ENCODE assay signal across 22 cellular contexts in genomic region chr6:169664227-169664626, GRCh38. TPM values are rescaled to one million over a fixed set of nuclear protein-coding genes. Genes with fewer than 3 reads are reported as not detected.
A peak's percentile ranks its signal among the peaks of the same experiment; 100 is the strongest.
DNase-seq lines count a peak whose midpoint lies in the region; ATAC-seq, FAIRE-seq and TF ChIP-seq lines count a peak whose summit lies in the region.
"Had no signal": no experiment of that assay in that cellular context is flagged by ENCODE, and none has a peak within 500 bp of the region (broad histone marks: within the 10 kb centered on the region; RNA-seq: fewer than 3 reads in every experiment).

No MANE protein-coding gene starts in this region.

- no peaks in the 10 kb centered on the region for H4K20me1 ChIP-seq in astrocyte (ENCODE audit: insufficient read depth, low read length)
- H4K20me1 ChIP-seq: BLaER1 had no signal

- no peak overlapping the region for H3K9ac ChIP-seq in astrocyte (ENCODE audit: low read length)
- H3K9ac ChIP-seq: BLaER1 had no signal

- no peak overlapping the region for H3K4me2 ChIP-seq in astrocyte (ENCODE audit: low read length)
- H3K4me2 ChIP-seq: BLaER1 had no signal

- H3K36me3 Mint-ChIP-seq in astrocyte (ENCODE audit: low read depth, unreplicated experiment) = peaks cover 12% of the 10 kb centered on the region

- FAIRE-seq in astrocyte (lab: Jason Lieb, UNC) = no peak
- FAIRE-seq: A204.1, D721Med, G401.6, GM12892, H54 had no signal

- no peak overlapping the region for H3K4me3 ChIP-seq in astrocyte (ENCODE audit: insufficient read depth, low read depth, low read length)
- H3K4me3 ChIP-seq: BLaER1 had no signal

- H3K36me3 ChIP-seq in astrocyte (ENCODE audit: insufficient read depth, low read length) = peaks cover 2% of the 10 kb centered on the region

- H3K27me3 Mint-ChIP-seq in astrocyte (ENCODE audit: low read depth, unreplicated experiment) = no peaks in the 10 kb centered on the region
- H3K27me3 Mint-ChIP-seq: B cell; CD4-positive, CD25-positive, alpha-beta regulatory T cell had no signal

- DNase-seq in DMS53 (lab: John Stamatoyannopoulos, UW) (peak; percentile 38), DMS53 treated with DMSO at 0.1 percent for 48 hours (lab: John Stamatoyannopoulos, UW; ENCODE audit: unreplicated experiment) (no peak), astrocyte (ENCODE audit: low read depth) (no peak), sciatic nerve (ENCODE audit: low spot score) (peak; percentile 23), SIG-M5 (lab: John Stamatoyannopoulos, UW) (no peak), T1000 (lab: John Stamatoyannopoulos, UW) (no peak)
- DNase-seq: Caco-2; CD4-positive, CD25-positive, alpha-beta regulatory T cell; CD8-positive, alpha-beta T cell; DMS 273 treated with DMSO at 0.1 percent for 48 hours; DND-41; GOT3; HCEC 1CT had no signal

- no peaks in the 10 kb centered on the region for H3K27me3 ChIP-seq in astrocyte (ENCODE audit: insufficient read depth, low read length)
- H3K27me3 ChIP-seq: BLaER1 had no signal

- intact Hi-C loops in sciatic nerve (cut with DNase I) = no loop called here

- peak overlapping the region; percentile 18 for H3K27ac Mint-ChIP-seq in astrocyte (ENCODE audit: unreplicated experiment)
- H3K27ac Mint-ChIP-seq: B cell; CD4-positive, CD25-positive, alpha-beta regulatory T cell; CD8-positive, alpha-beta T cell had no signal

- no peaks in the 10 kb centered on the region for H3K4me1 ChIP-seq in astrocyte (ENCODE audit: insufficient read depth, low read length)
- H3K4me1 ChIP-seq: Caco-2 had no signal

- H3K27ac ChIP-seq in astrocyte (ENCODE audit: low read depth, low read length) = no peak overlapping the region
- H3K27ac ChIP-seq: 22Rv1, BLaER1, C4-2B had no signal

- H3K9me3 Mint-ChIP-seq in astrocyte (ENCODE audit: unreplicated experiment) = no peaks in the 10 kb centered on the region
- H3K9me3 Mint-ChIP-seq: CD4-positive, CD25-positive, alpha-beta regulatory T cell; CD8-positive, alpha-beta T cell had no signal

- TF ChIP-seq CTCF in astrocyte (IDR thresholded peaks at IDR 0.05; ENCODE audit: insufficient read depth, low read depth, low read length) = no peak

- no peaks in the 10 kb centered on the region for H3K4me1 Mint-ChIP-seq in astrocyte (ENCODE audit: low read depth, unreplicated experiment)
- H3K4me1 Mint-ChIP-seq: B cell had no signal

- no peak overlapping the region for H2AFZ ChIP-seq in astrocyte (ENCODE audit: low read depth, low read length)

- no peak for ATAC-seq in sciatic nerve
- ATAC-seq: CD8-positive, alpha-beta T cell had no signal

- H3K9me3 ChIP-seq in astrocyte (ENCODE audit: insufficient read depth, low read depth, low read length) = no peaks in the 10 kb centered on the region
- H3K9me3 ChIP-seq: BLaER1, Caco-2 had no signal

- H3K79me2 ChIP-seq in astrocyte (ENCODE audit: insufficient read depth, low read length) = no peaks in the 10 kb centered on the region

- no peak overlapping the region for H3K4me3 Mint-ChIP-seq in astrocyte (ENCODE audit: unreplicated experiment)
- H3K4me3 Mint-ChIP-seq: B cell; CD4-positive, CD25-positive, alpha-beta regulatory T cell; CD8-positive, alpha-beta T cell had no signal

RNA-seq across cellular contexts. Expression of gene WDR27, which starts 37.6 kb away (rescaled TPM):
- total RNA-seq in astrocyte = 28.7 and 31.2 TPM in 2 replicates
- 58.5 TPM for total RNA-seq in sciatic nerve

RNA-seq across cellular contexts. Expression of gene C6orf120, which starts 37.7 kb away (rescaled TPM):
- total RNA-seq in astrocyte = 34.6 and 37.7 TPM in 2 replicates
- total RNA-seq in sciatic nerve = 28.2 TPM

Comparison
In these comparisons a context has a peak if more than half of its experiments do, and no peak if none do; other contexts are left out.
1. DNase-seq: peak in DMS53 (single experiment) and sciatic nerve (single experiment); none in DMS53 treated with DMSO at 0.1 percent for 48 hours (single experiment), astrocyte (single experiment), SIG-M5 (single experiment) and T1000 (single experiment).